In genomic region chr15:68536331-68537095, GRCh38 we compare ENCODE assay signal across 11 cellular contexts. TPM values are rescaled to one million over a fixed set of nuclear protein-coding genes. Genes with fewer than 3 reads are reported as not detected.
A peak's percentile ranks its signal among the peaks of the same experiment; 100 is the strongest.
DNase-seq lines count a peak whose midpoint lies in the region; ATAC-seq, FAIRE-seq and TF ChIP-seq lines count a peak whose summit lies in the region.
"Had no signal": no experiment of that assay in that cellular context is flagged by ENCODE, and none has a peak within 500 bp of the region (broad histone marks: within the 10 kb centered on the region; RNA-seq: fewer than 3 reads in every experiment).

No MANE protein-coding gene starts in this region.

- no TSS peak for BruUV-seq in HepG2 (replicated peaks; lab: Mats Ljungman, UMichigan)

- no peaks in the 10 kb centered on the region for H3K9me3 ChIP-seq in HepG2 (ENCODE audit: low read length)
- no peaks in the 10 kb centered on the region for H3K9me3 ChIP-seq in right lobe of liver
- peaks cover 1% of the 10 kb centered on the region for H3K9me3 ChIP-seq in right cardiac atrium (ENCODE audit: control insufficient read depth, low read length)
- H3K9me3 ChIP-seq: BLaER1 had no signal

- H3K4me2 ChIP-seq in HepG2 (ENCODE audit: low read depth, low read length): no peak overlapping the region
- H3K4me2 ChIP-seq: BLaER1 had no signal

- WGBS in HepG2 (ENCODE audit: low lambda C conversion rate): 4% methylated on average over 4 of the region's 4 CpGs
- 54% methylated on average over 4 of the region's 4 CpGs for WGBS in right lobe of liver (ENCODE audit: insufficient coverage, low coverage, low lambda C conversion rate, missing lambda C conversion rate)
- 43% methylated on average over 4 of the region's 4 CpGs for WGBS in right cardiac atrium

- TF ChIP-seq EP300 in HepG2 (IDR thresholded peaks at IDR 0.05; ENCODE audit: low read depth in 2 of 2, low read length in 2 of 2) (no peak), HepG2 (CRISPR knock-in tag; IDR thresholded peaks at IDR 0.05; ENCODE audit: borderline replicate concordance) (no peak)

- CTCF ChIA-PET in HepG2 (lab: Yijun Ruan, JAX; ENCODE audit: low intra/inter-chr PET ratio, low total read pairs): no interaction called here

- no peaks in the 10 kb centered on the region for H3K36me3 ChIP-seq in HepG2 (replicated peaks in 1 of 2; ENCODE audit: control insufficient read depth in 1 of 2, insufficient read depth in 2 of 2, low read length in 2 of 2)
- H3K36me3 ChIP-seq in right lobe of liver: no peaks in the 10 kb centered on the region
- H3K36me3 ChIP-seq: BLaER1 had no signal

- no peak for FAIRE-seq in HepG2 (lab: Jason Lieb, UNC)
- no peak for FAIRE-seq in GM12891 (lab: Jason Lieb, UNC)

- H3K4me1 ChIP-seq in HepG2 (ENCODE audit: insufficient read depth, low read length): no peaks in the 10 kb centered on the region
- H3K4me1 ChIP-seq in right lobe of liver: no peaks in the 10 kb centered on the region
- no peaks in the 10 kb centered on the region for H3K4me1 ChIP-seq in right cardiac atrium (ENCODE audit: control insufficient read depth, insufficient read depth, low read length)

- no peak for TF ChIP-seq POLR2A in HepG2 (IDR thresholded peaks at IDR 0.05; ENCODE audit: insufficient read depth in 1 of 2, low read depth in 2 of 2, low read length in 2 of 2)
- TF ChIP-seq POLR2A in right lobe of liver (IDR thresholded peaks at IDR 0.05): no peak
- TF ChIP-seq POLR2A in GM12891 (IDR thresholded peaks at IDR 0.05; ENCODE audit: low read depth, low read length): no peak

- no peaks in the 10 kb centered on the region for H3K27me3 ChIP-seq in HepG2 (ENCODE audit: control insufficient read depth in 1 of 2, insufficient read depth in 2 of 2, low read length in 2 of 2)
- no peaks in the 10 kb centered on the region for H3K27me3 ChIP-seq in right lobe of liver
- H3K27me3 ChIP-seq in right cardiac atrium (ENCODE audit: control insufficient read depth, insufficient read depth): no peaks in the 10 kb centered on the region
- H3K27me3 ChIP-seq: BLaER1 had no signal

- no peaks in the 10 kb centered on the region for H3K79me2 ChIP-seq in HepG2 (ENCODE audit: insufficient read depth, low read length)

- TF ChIP-seq RAD21 in HepG2 (CRISPR knock-in tag; IDR thresholded peaks at IDR 0.05): no peak

- in situ Hi-C loops in HepG2 (cut with HindIII; ENCODE audit: extremely low pct_ligation_motif_present, low pct_unique_long_range_greater_than_20kb): no loop called here

- H3K4me3 ChIP-seq in HepG2 (replicated peaks in 1 of 3; ENCODE audit: insufficient read depth in 1 of 3, low read depth in 2 of 3, low read length in 3 of 3) (no peak overlapping the region), right lobe of liver (no peak overlapping the region), right cardiac atrium (ENCODE audit: low read length) (no peak overlapping the region)
- H3K4me3 ChIP-seq: BLaER1 had no signal

- no peak overlapping the region for H2AFZ ChIP-seq in HepG2 (ENCODE audit: low read length)

- POLR2A ChIA-PET in HepG2 (lab: Yijun Ruan, JAX): no interaction called here

- TF ChIP-seq CTCF in HepG2 (CRISPR knock-in tag; IDR thresholded peaks at IDR 0.05): no peak
- no peak for TF ChIP-seq CTCF in right lobe of liver (IDR thresholded peaks at IDR 0.05)

- intact Hi-C loops in HepG2 (cut with micrococcal nuclease; ENCODE audit: unreplicated experiment): no loop called here
- intact Hi-C loops in right lobe of liver (cut with DNase I): no loop called here
- intact Hi-C loops in right cardiac atrium (cut with DNase I): no loop called here

- no peaks in the 10 kb centered on the region for H4K20me1 ChIP-seq in HepG2 (ENCODE audit: insufficient read depth, low read length)
- H4K20me1 ChIP-seq: BLaER1 had no signal

- H3K27ac ChIP-seq in HepG2 (ENCODE audit: extremely low read length, insufficient read depth, low read length): no peak overlapping the region
- H3K27ac ChIP-seq in right lobe of liver: no peak overlapping the region
- peak overlapping the region; percentile 64 for H3K27ac ChIP-seq in right cardiac atrium (ENCODE audit: low read length)
- H3K27ac ChIP-seq: BLaER1 had no signal

- H3K9ac ChIP-seq in HepG2 (ENCODE audit: insufficient read depth, low read depth, low read length): no peak overlapping the region
- H3K9ac ChIP-seq: BLaER1 had no signal

- ATAC-seq in HepG2 (no peak), right lobe of liver (no peak), right cardiac atrium (peak; percentile 84)
- ATAC-seq: natural killer cell treated with Interleukin-12 subunit alpha and Interleukin-12 subunit beta and Interleukin-15 and Interleukin-18, amount 100 ng/mL, for 72 hours had no signal

- DNase-seq in HepG2 (ENCODE audit: low spot score) (no peak), right lobe of liver (no peak), astrocyte of the hippocampus (ENCODE audit: low read depth, low spot score) (peak; percentile 79), right cardiac atrium (no peak), activated T-cell treated with anti-CD3 and anti-CD28 coated beads for 4 hours (no peak), amygdala (lab: John Stamatoyannopoulos, UW) (no peak), GM12891 (ENCODE audit: insufficient read length, low spot score) (no peak), NCI-H1436 (lab: John Stamatoyannopoulos, UW) (no peak)
- DNase-seq: activated T-cell treated with anti-CD3 and anti-CD28 coated beads, Interleukin-2, amount 50 U/mL, for 48 hours had no signal

TF ChIP-seq in HepG2, 621 proteins besides CTCF, POLR2A, EP300 and RAD21:
- no peak for TF ChIP-seq IKZF1 (IDR thresholded peaks at IDR 0.05)
- TF ChIP-seq SMAD3 (CRISPR knock-in tag; IDR thresholded peaks at IDR 0.05): no peak
- peak; percentile 22; the same call in 1 of the 2 replicates for TF ChIP-seq CEBPB (IDR thresholded peaks at IDR 0.05; ENCODE audit: borderline replicate concordance, low read depth, low read length)
- no peak for TF ChIP-seq AGO2 (optimal IDR thresholded peaks at IDR 0.05; ENCODE audit: low read depth, low read length)
- no peak for TF ChIP-seq SRSF9 (IDR thresholded peaks at IDR 0.05; ENCODE audit: borderline replicate concordance, insufficient read depth, low read depth, low read length, poor library complexity, severe bottlenecking)
- no peak for TF ChIP-seq E2F5 (CRISPR knock-in tag; conservative IDR thresholded peaks at IDR 0.05)

TF ChIP-seq in GM12891, 5 proteins besides CTCF, POLR2A, EP300 and RAD21:
- no peak for TF ChIP-seq TAF1 (IDR thresholded peaks at IDR 0.05; ENCODE audit: low read depth, low read length)
- TF ChIP-seq POLR2AphosphoS5 (IDR thresholded peaks at IDR 0.05; ENCODE audit: low read depth, low read length): no peak
- no peak for TF ChIP-seq PAX5 (IDR thresholded peaks at IDR 0.05; ENCODE audit: insufficient read depth, low read length, severe bottlenecking)
- no peak for TF ChIP-seq SPI1 (IDR thresholded peaks at IDR 0.05; ENCODE audit: low read depth, low read length)
- TF ChIP-seq POU2F2 (IDR thresholded peaks at IDR 0.05; ENCODE audit: low read depth, low read length): no peak

RNA-seq across cellular contexts. Expression of gene CORO2B, which starts 42.3 kb away (rescaled TPM):
- total RNA-seq in HepG2 (2016; rRNA removed; fragmentation: Illumina TruSeq; extraction: Trizol): 0.35 and 0.36 TPM in 2 replicates
- 0.10 and 0.18 TPM in 2 replicates for total RNA-seq in HepG2 (2016; cell fraction: cytosol; rRNA removed; fragmentation: Illumina TruSeq; extraction: Trizol; ENCODE audit: low read depth)
- 0.22 and 0.28 TPM in 2 replicates for total RNA-seq in HepG2 (2016; cell fraction: insoluble cytoplasmic fraction; rRNA removed; fragmentation: Illumina TruSeq; extraction: Trizol)
- 0.28 and 0.34 TPM in 2 replicates for total RNA-seq in HepG2 (2016; cell fraction: membrane; rRNA removed; fragmentation: Illumina TruSeq; extraction: Trizol)
- total RNA-seq in HepG2 (2016; cell fraction: nucleus; rRNA removed; fragmentation: Illumina TruSeq; extraction: Trizol): 0.13 and 0.22 TPM in 2 replicates
- 0.63 and 1.1 TPM in 2 replicates for polyA plus RNA-seq in HepG2 (2011; rRNA removed)
- 0.58 and 0.64 TPM in 2 replicates for polyA plus RNA-seq in HepG2 (2011; cell fraction: cytosol; rRNA removed)
- polyA plus RNA-seq in HepG2 (2011; cell fraction: nucleus; rRNA removed): 0.92 and 1.2 TPM in 2 replicates
- 0.15 and 0.16 TPM in 2 replicates for polyA plus RNA-seq in HepG2 (2012)
- polyA plus RNA-seq in HepG2 (2016; cell fraction: cytosol; fragmentation: Illumina TruSeq; extraction: Trizol; ENCODE audit: low read depth): 0.09 and 0.12 TPM in 2 replicates
- 0.51 and 0.85 TPM in 2 replicates for polyA plus RNA-seq in HepG2 (2016; cell fraction: insoluble cytoplasmic fraction; fragmentation: Illumina TruSeq; extraction: Trizol; ENCODE audit: low read depth)
- polyA plus RNA-seq in HepG2 (2016; cell fraction: membrane; fragmentation: Illumina TruSeq; extraction: Trizol; ENCODE audit: low read depth): 0.43 and 0.52 TPM in 2 replicates
- 0.27 and 0.31 TPM in 2 replicates for polyA plus RNA-seq in HepG2 (2016; cell fraction: nucleus; fragmentation: Illumina TruSeq; extraction: Trizol; ENCODE audit: insufficient read depth, low read depth)
- 1.3 TPM in 1 of 2 replicates, not detected in the other for polyA minus RNA-seq in HepG2 (2011; rRNA and poly(A)+ RNA removed; ENCODE audit: low replicate concordance)
- polyA minus RNA-seq in HepG2 (2011; cell fraction: cytosol; rRNA and poly(A)+ RNA removed): 0.62 and 0.69 TPM in 2 replicates
- polyA minus RNA-seq in HepG2 (2011; cell fraction: nucleus; rRNA and poly(A)+ RNA removed): 0.13 and 0.25 TPM in 2 replicates
- under 1 TPM; 0.18 to 0.68 (median 0.41) TPM for total RNA-seq in right lobe of liver
- 10 to 100 TPM in 3 of 4 donors, 1 to 10 TPM in 1; 5.8 to 13.7 (median 11.3) TPM for total RNA-seq in right cardiac atrium
- polyA plus RNA-seq in right cardiac atrium: 6.9 TPM
- polyA plus RNA-seq in GM12891 (2012; ENCODE audit: low read depth, missing spikeins): not detected
- total RNA-seq: natural killer cell treated with Interleukin-12 subunit alpha and Interleukin-12 subunit beta and Interleukin-15 and Interleukin-18, amount 100 ng/mL, for 72 hours had no signal

Comparison
In these comparisons a context has a peak if more than half of its experiments do, and no peak if none do; other contexts are left out.
1. ATAC-seq: peak in right cardiac atrium (2 of 2); none in HepG2 (single experiment) and right lobe of liver (0 of 4).